Comparison of ENCODE assay signal across 18 cellular contexts in the genomic region with DNA sequence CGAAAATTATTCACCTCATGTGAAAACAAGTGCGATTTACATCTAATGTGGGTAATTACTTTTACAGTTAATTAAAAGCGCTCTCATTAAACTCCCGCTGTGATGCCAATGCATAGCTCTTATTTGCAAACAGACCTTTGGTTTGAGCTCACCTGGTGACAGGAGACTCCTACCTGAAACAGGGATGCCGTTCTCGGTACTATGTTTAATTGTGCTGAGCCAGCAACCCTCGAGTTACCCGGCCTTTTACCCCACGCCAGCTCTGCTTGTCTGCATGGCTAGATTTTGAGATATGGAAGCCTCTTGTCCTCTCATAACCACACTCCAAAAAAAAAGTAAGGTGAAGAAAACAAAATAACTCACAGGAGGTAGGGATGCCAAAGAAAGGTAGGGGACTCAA.
"Had no signal": no experiment of that assay in that cellular context is flagged by ENCODE, and none has a peak within 500 bp of the region (broad histone marks: within the 10 kb centered on the region; RNA-seq: fewer than 3 reads in every experiment).

No MANE protein-coding gene starts in this region.

- H3K4me3 ChIP-seq: lower lobe of right lung, thoracic aorta, vagina had no signal

- H3K27ac Mint-ChIP-seq: activated CD4-positive, alpha-beta T cell treated with anti-CD3 and anti-CD28 coated beads, Interleukin-2, amount 10 ng/mL, durations not matched to agents 7 days and 5 days; activated CD8-positive, alpha-beta T cell treated with anti-CD3 and anti-CD28 coated beads, Interleukin-2, amount 10 ng/mL, durations not matched to agents 7 days and 5 days; activated naive CD4-positive, alpha-beta T cell treated with anti-CD3 and anti-CD28 coated beads, Interleukin-2, amount 50 U/mL, for 72 hours; brain; immature natural killer cell; naive thymus-derived CD4-positive, alpha-beta T cell; progenitor cell of endocrine pancreas; stimulated activated naive B cell treated with anti-CD40 and anti-IgM and Interleukin-4, amounts not matched to agents 10 μg/mL and 1 μg/mL and 100 μg/mL, for 72 hours; type B pancreatic cell had no signal

- H3K9me3 ChIP-seq: lower lobe of right lung, thoracic aorta, vagina had no signal

- DNase-seq: activated CD4-positive, alpha-beta T cell treated with anti-CD3 and anti-CD28 coated beads, Interleukin-2, amount 10 ng/mL, durations not matched to agents 7 days and 5 days; activated CD4-positive, CD25-positive, alpha-beta regulatory T cell treated with anti-CD3 and anti-CD28 coated beads, Interleukin-2, amount 50 U/mL, for 72 hours; activated CD8-positive, alpha-beta T cell treated with anti-CD3 and anti-CD28 coated beads, Interleukin-2, amount 10 ng/mL, durations not matched to agents 7 days and 5 days; activated gamma-delta T cell treated with Interleukin-2 at 50 U/mL for 16 hours; aorta; lower lobe of right lung; naive thymus-derived CD4-positive, alpha-beta T cell; stimulated activated CD4-positive, alpha-beta T cell treated with anti-CD3 and anti-CD28 coated beads, Interleukin-2, amount 100 ng/mL, for 48 hours; stimulated activated CD8-positive, alpha-beta memory T cell treated with anti-CD3 and anti-CD28 coated beads, Interleukin-4, amount 100 ng/mL, for 48 hours; stimulated activated naive B cell treated with anti-CD40 and anti-IgM and Interleukin-4, amounts not matched to agents 10 μg/mL and 1 μg/mL and 100 μg/mL, for 72 hours; WERI-Rb-1 had no signal

- H3K9me3 Mint-ChIP-seq: activated CD4-positive, alpha-beta T cell treated with anti-CD3 and anti-CD28 coated beads, Interleukin-2, amount 10 ng/mL, durations not matched to agents 7 days and 5 days; activated naive CD4-positive, alpha-beta T cell treated with anti-CD3 and anti-CD28 coated beads, Interleukin-2, amount 50 U/mL, for 72 hours; immature natural killer cell; stimulated activated naive B cell treated with anti-CD40 and anti-IgM and Interleukin-4, amounts not matched to agents 10 μg/mL and 1 μg/mL and 100 μg/mL, for 72 hours; type B pancreatic cell had no signal

- H3K4me1 Mint-ChIP-seq: activated CD4-positive, alpha-beta T cell treated with anti-CD3 and anti-CD28 coated beads, Interleukin-2, amount 10 ng/mL, durations not matched to agents 7 days and 5 days; immature natural killer cell had no signal

- ATAC-seq: activated CD8-positive, alpha-beta T cell treated with anti-CD3 and anti-CD28 coated beads, Interleukin-2, amount 10 ng/mL, durations not matched to agents 7 days and 5 days; activated naive CD4-positive, alpha-beta T cell treated with anti-CD3 and anti-CD28 coated beads, Interleukin-2, amount 50 U/mL, for 72 hours; lower lobe of right lung; naive thymus-derived CD4-positive, alpha-beta T cell had no signal

- H3K36me3 ChIP-seq: lower lobe of right lung, thoracic aorta, vagina, WERI-Rb-1 had no signal

- H3K27ac ChIP-seq: lower lobe of right lung, thoracic aorta, vagina, WERI-Rb-1 had no signal

- H3K4me1 ChIP-seq: lower lobe of right lung, vagina had no signal

- H3K36me3 Mint-ChIP-seq: activated naive CD4-positive, alpha-beta T cell treated with anti-CD3 and anti-CD28 coated beads, Interleukin-2, amount 50 U/mL, for 72 hours; brain; immature natural killer cell; naive thymus-derived CD4-positive, alpha-beta T cell; stimulated activated naive B cell treated with anti-CD40 and anti-IgM and Interleukin-4, amounts not matched to agents 10 μg/mL and 1 μg/mL and 100 μg/mL, for 72 hours; type B pancreatic cell had no signal

- H3K27me3 ChIP-seq: vagina had no signal

- H3K4me3 Mint-ChIP-seq: activated CD4-positive, alpha-beta T cell treated with anti-CD3 and anti-CD28 coated beads, Interleukin-2, amount 10 ng/mL, durations not matched to agents 7 days and 5 days; activated CD8-positive, alpha-beta T cell treated with anti-CD3 and anti-CD28 coated beads, Interleukin-2, amount 10 ng/mL, durations not matched to agents 7 days and 5 days; immature natural killer cell; stimulated activated naive B cell treated with anti-CD40 and anti-IgM and Interleukin-4, amounts not matched to agents 10 μg/mL and 1 μg/mL and 100 μg/mL, for 72 hours had no signal
